19 cellular contexts compared by ENCODE assay signal in the genomic region with DNA sequence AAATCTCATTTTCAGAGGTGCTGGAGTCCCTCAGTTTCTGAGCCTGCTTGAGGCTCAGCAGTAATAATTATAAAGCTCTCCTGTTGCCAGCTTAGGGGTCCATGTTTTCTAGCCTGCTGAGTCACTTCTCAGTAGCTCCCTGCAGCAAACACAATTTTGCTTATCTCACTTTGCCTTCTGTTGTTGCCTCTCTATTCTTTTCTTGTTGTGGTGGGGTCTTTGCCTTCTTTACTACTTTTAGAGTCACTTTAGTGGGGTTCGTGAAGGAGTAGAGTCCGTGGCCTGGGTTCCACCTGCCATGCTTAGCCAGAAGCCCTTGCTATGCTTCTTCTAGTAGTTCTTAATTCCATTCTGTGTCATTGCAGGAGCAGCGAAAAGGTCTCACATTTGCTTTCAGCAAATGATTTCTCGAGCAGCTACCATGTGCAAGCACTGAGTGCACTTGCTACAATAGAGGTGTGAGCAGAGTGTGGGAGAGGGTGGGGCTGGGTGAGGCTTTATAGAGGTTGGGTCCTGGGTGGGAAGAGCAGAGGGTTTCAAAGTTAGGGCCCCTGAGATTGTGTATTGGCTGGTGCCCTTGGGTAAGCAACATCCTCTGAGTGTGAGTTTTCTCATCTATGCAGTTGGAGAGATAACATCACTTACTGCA.
DNase-seq lines count a peak whose midpoint lies in the region; ATAC-seq, FAIRE-seq and TF ChIP-seq lines count a peak whose summit lies in the region.
"Had no signal": no experiment of that assay in that cellular context is flagged by ENCODE, and none has a peak within 500 bp of the region (broad histone marks: within the 10 kb centered on the region; RNA-seq: fewer than 3 reads in every experiment).

No MANE protein-coding gene starts in this region.

- no peaks in the 10 kb centered on the region for H3K36me3 Mint-ChIP-seq in activated CD4-positive, alpha-beta T cell treated with anti-CD3 and anti-CD28 coated beads, Interleukin-2, amount 10 ng/mL, durations not matched to agents 7 days and 5 days (ENCODE audit: low read depth)

- no peak for DNase-seq in activated CD4-positive, alpha-beta T cell treated with anti-CD3 and anti-CD28 coated beads, Interleukin-2, amount 10 ng/mL, durations not matched to agents 7 days and 5 days
- no peak for DNase-seq in activated CD4-positive, alpha-beta T cell treated with anti-CD3 and anti-CD28 coated beads, Interleukin-2, amount 50 U/mL, for 4 hours
- DNase-seq in OCI-M2 (lab: John Stamatoyannopoulos, UW; ENCODE audit: unreplicated experiment) = peak; percentile 28
- DNase-seq in K562 (ENCODE audit: extremely low read depth in 1 of 4, low spot score in 3 of 4) = peak; percentile 64 to 74 (median 68)
- peak; percentile 28 for DNase-seq in posterior vena cava (ENCODE audit: low spot score)
- no peak for DNase-seq in stimulated activated CD4-positive, alpha-beta T cell treated with anti-CD3 and anti-CD28 coated beads, Interleukin-15, amount 100 ng/mL, for 24 hours
- no peak for DNase-seq in NK-92 treated with Interleukin-12 subunit alpha and Interleukin-12 subunit beta, amount 100 ng/mL, for 24 hours (lab: John Stamatoyannopoulos, UW)
- DNase-seq: C1 segment of cervical spinal cord; CD4-positive, alpha-beta T cell; COR-L47; DMS53; GF-D8; GM23248; H7; IMR-90 had no signal

- H2AFZ ChIP-seq in K562 (ENCODE audit: low read depth, low read length) = peak overlapping the region; percentile 65
- H2AFZ ChIP-seq: GM23248 had no signal

- no TSS peak for BruUV-seq in K562 (replicated peaks; lab: Mats Ljungman, UMichigan)

- H3K9me3 ChIP-seq in K562 (replicated peaks; ENCODE audit: control insufficient read depth, insufficient read depth, low read depth, low read length) = no peaks in the 10 kb centered on the region

- CTCF ChIA-PET in activated CD4-positive, alpha-beta T cell treated with anti-CD3 and anti-CD28 coated beads, Interleukin-2, amount 10 ng/mL, durations not matched to agents 7 days and 5 days (lab: Charles Lee) = interaction anchor here (0.6 kb wide), 1 partner anchor 41 kb away, joined by 3 read pairs; no protein-coding TSS in a partner anchor
- CTCF ChIA-PET in K562 (lab: Yijun Ruan, JAX; ENCODE audit: low intra/inter-chr PET ratio) = no interaction called here

- no peak for TF ChIP-seq CTCF in K562 (IDR thresholded peaks at IDR 0.05 in 2 of 3, conservative IDR thresholded peaks at IDR 0.05 in 1 of 3; ENCODE audit: insufficient read depth in 2 of 3, low read depth in 1 of 3, low read length in 3 of 3)

- H3K79me2 ChIP-seq in K562 (ENCODE audit: control insufficient read depth, insufficient read depth, low read length) = no peaks in the 10 kb centered on the region

- 2% methylated on average over 4 of the region's 4 CpGs for WGBS in K562 (ENCODE audit: insufficient coverage, low coverage, missing lambda C conversion rate)

- no peaks in the 10 kb centered on the region; the same call in 1 of the 3 replicates for H3K36me3 ChIP-seq in K562 (ENCODE audit: control insufficient read depth, insufficient read depth, low read length)

- no peaks in the 10 kb centered on the region for H3K9me3 Mint-ChIP-seq in activated CD4-positive, alpha-beta T cell treated with anti-CD3 and anti-CD28 coated beads, Interleukin-2, amount 10 ng/mL, durations not matched to agents 7 days and 5 days
- H3K9me3 Mint-ChIP-seq: CD4-positive, alpha-beta T cell had no signal

- peak overlapping the region; percentile 78 for H3K27ac Mint-ChIP-seq in activated CD4-positive, alpha-beta T cell treated with anti-CD3 and anti-CD28 coated beads, Interleukin-2, amount 10 ng/mL, durations not matched to agents 7 days and 5 days
- H3K27ac Mint-ChIP-seq: B cell; CD4-positive, alpha-beta T cell had no signal

- in situ Hi-C loops in K562 (cut with MboI) = no loop called here

- no peaks in the 10 kb centered on the region for H3K9me1 ChIP-seq in K562 (ENCODE audit: control insufficient read depth, insufficient read depth, low read length)

- H3K4me1 ChIP-seq in K562 (replicated peaks in 1 of 2; ENCODE audit: control insufficient read depth in 2 of 2, insufficient read depth in 2 of 2, low read length in 2 of 2) = peaks cover 33 to 66% of the 10 kb centered on the region in 2 experiments

- H3K27me3 ChIP-seq in K562 (ENCODE audit: control insufficient read depth in 2 of 2, insufficient read depth in 2 of 2, low read length in 2 of 2) = no peaks in the 10 kb centered on the region

- H3K27ac ChIP-seq in K562 (ENCODE audit: extremely low read depth, low read depth, low read length) = peak overlapping the region; percentile 88
- H3K27ac ChIP-seq: GM23248 had no signal

- peak; percentile 75 for ATAC-seq in K562
- ATAC-seq in HG02840 (IDR thresholded peaks at IDR 0.05; ENCODE audit: low FRiP score, unreplicated experiment) = no peak

- H3K4me1 Mint-ChIP-seq in activated CD4-positive, alpha-beta T cell treated with anti-CD3 and anti-CD28 coated beads, Interleukin-2, amount 10 ng/mL, durations not matched to agents 7 days and 5 days = peaks cover 9% of the 10 kb centered on the region
- H3K4me1 Mint-ChIP-seq: B cell had no signal

- intact Hi-C loops in K562 (cut with micrococcal nuclease) = no loop called here
- intact Hi-C loops in posterior vena cava (cut with DNase I) = no loop called here

- H3K27me3 Mint-ChIP-seq in activated CD4-positive, alpha-beta T cell treated with anti-CD3 and anti-CD28 coated beads, Interleukin-2, amount 10 ng/mL, durations not matched to agents 7 days and 5 days = no peaks in the 10 kb centered on the region
- H3K27me3 Mint-ChIP-seq: B cell; CD4-positive, alpha-beta T cell had no signal

- TF ChIP-seq EP300 in K562 (IDR thresholded peaks at IDR 0.05; ENCODE audit: low read length) = peak; percentile 70; the same call in 1 of the 2 replicates

- peak overlapping the region; percentile 64 for H3K4me2 ChIP-seq in K562 (ENCODE audit: insufficient read depth, low read length)

- H4K20me1 ChIP-seq in K562 (replicated peaks; ENCODE audit: control insufficient read depth, insufficient read depth, low read length) = no peaks in the 10 kb centered on the region

- TF ChIP-seq POLR2A in K562 (conservative IDR thresholded peaks at IDR 0.05) = no peak

- no peak overlapping the region for H3K4me3 ChIP-seq in K562
- H3K4me3 ChIP-seq: GM23248 had no signal

- FAIRE-seq in K562 (lab: Jason Lieb, UNC) = peak; percentile 97
- FAIRE-seq: A204.1, D721Med had no signal

- peak overlapping the region; percentile 49 to 80; a peak in 3 of 4 replicates for H3K9ac ChIP-seq in K562 (ENCODE audit: insufficient read depth in 1 of 2, low read depth in 2 of 2, low read length in 2 of 2)
- H3K9ac ChIP-seq: GM23248 had no signal

- H3K4me3 Mint-ChIP-seq in activated CD4-positive, alpha-beta T cell treated with anti-CD3 and anti-CD28 coated beads, Interleukin-2, amount 10 ng/mL, durations not matched to agents 7 days and 5 days = no peak overlapping the region
- H3K4me3 Mint-ChIP-seq: B cell; CD4-positive, alpha-beta T cell had no signal

- TF ChIP-seq RAD21 in K562 (CRISPR knock-in tag; conservative IDR thresholded peaks at IDR 0.05 in 1 of 2, IDR thresholded peaks at IDR 0.05 in 1 of 2) = no peak

- POLR2A ChIA-PET in activated CD4-positive, alpha-beta T cell treated with anti-CD3 and anti-CD28 coated beads, Interleukin-2, amount 10 ng/mL, durations not matched to agents 7 days and 5 days (lab: Charles Lee) = no interaction called here
- POLR2A ChIA-PET in K562 (lab: Yijun Ruan, JAX) = interaction anchor here (1.2 to 4.0 kb wide), 4 partner anchors 9 to 13 kb away, joined by 4 to 18 read pairs (median 9); no protein-coding TSS in a partner anchor

TF ChIP-seq in K562, 482 proteins besides CTCF, POLR2A, EP300 and RAD21 (continues in another document):
- TF ChIP-seq DMBX1 (CRISPR knock-in tag; IDR thresholded peaks at IDR 0.05; ENCODE audit: borderline replicate concordance) (no peak), CBFA2T2 (conservative IDR thresholded peaks at IDR 0.05) (peak; percentile 50), TOE1 (IDR thresholded peaks at IDR 0.05; ENCODE audit: borderline replicate concordance) (no peak), TOE1 (CRISPR knock-in tag; IDR thresholded peaks at IDR 0.05; ENCODE audit: borderline replicate concordance, low read depth) (no peak), HMG20A (CRISPR knock-in tag; conservative IDR thresholded peaks at IDR 0.05) (no peak), NFATC3 (IDR thresholded peaks at IDR 0.05) (0 out of 2 replicates have a peak, but pooled peaks have one; percentile 37), OTX1 (CRISPR knock-in tag; IDR thresholded peaks at IDR 0.05) (no peak), YY1 (IDR thresholded peaks at IDR 0.05; ENCODE audit: borderline replicate concordance in 1 of 3, control insufficient read depth in 1 of 3, extremely low read depth in 1 of 3, insufficient read depth in 3 of 3, insufficient read length in 1 of 3, insufficient replicate concordance in 2 of 3, low read depth in 1 of 3, low read length in 2 of 3) (peak in 1 of 3 experiments; percentile 67), LEF1 (IDR thresholded peaks at IDR 0.05) (peak; percentile 84; the same call in 1 of the 2 replicates), PRPF4 (IDR thresholded peaks at IDR 0.05; ENCODE audit: insufficient read depth, low read depth, low read length, poor library complexity, severe bottlenecking) (no peak)
- TF ChIP-seq, protein P1, sequence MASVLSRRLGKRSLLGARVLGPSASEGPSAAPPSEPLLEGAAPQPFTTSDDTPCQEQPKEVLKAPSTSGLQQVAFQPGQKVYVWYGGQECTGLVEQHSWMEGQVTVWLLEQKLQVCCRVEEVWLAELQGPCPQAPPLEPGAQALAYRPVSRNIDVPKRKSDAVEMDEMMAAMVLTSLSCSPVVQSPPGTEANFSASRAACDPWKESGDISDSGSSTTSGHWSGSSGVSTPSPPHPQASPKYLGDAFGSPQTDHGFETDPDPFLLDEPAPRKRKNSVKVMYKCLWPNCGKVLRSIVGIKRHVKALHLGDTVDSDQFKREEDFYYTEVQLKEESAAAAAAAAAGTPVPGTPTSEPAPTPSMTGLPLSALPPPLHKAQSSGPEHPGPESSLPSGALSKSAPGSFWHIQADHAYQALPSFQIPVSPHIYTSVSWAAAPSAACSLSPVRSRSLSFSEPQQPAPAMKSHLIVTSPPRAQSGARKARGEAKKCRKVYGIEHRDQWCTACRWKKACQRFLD (CRISPR knock-in tag; IDR thresholded peaks at IDR 0.05) = no peak
- TF ChIP-seq, protein P2, sequence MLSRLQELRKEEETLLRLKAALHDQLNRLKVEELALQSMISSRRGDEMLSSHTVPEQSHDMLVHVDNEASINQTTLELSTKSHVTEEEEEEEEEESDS (CRISPR knock-in tag; IDR thresholded peaks at IDR 0.05) = no peak
- TF ChIP-seq, protein P3, sequence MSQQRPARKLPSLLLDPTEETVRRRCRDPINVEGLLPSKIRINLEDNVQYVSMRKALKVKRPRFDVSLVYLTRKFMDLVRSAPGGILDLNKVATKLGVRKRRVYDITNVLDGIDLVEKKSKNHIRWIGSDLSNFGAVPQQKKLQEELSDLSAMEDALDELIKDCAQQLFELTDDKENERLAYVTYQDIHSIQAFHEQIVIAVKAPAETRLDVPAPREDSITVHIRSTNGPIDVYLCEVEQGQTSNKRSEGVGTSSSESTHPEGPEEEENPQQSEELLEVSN (IDR thresholded peaks at IDR 0.05; ENCODE audit: borderline replicate concordance in 1 of 2, extremely low read depth in 1 of 2, insufficient read depth in 1 of 2, insufficient read length in 1 of 2, low read depth in 1 of 2, low read length in 1 of 2, poor library complexity in 1 of 2, severe bottlenecking in 1 of 2) = peak in 1 of 2 experiments; percentile 68

Comparison
In these comparisons a context has a peak if more than half of its experiments do, and no peak if none do; other contexts are left out.
1. DNase-seq: peak in OCI-M2 (single experiment), K562 (4 of 4) and posterior vena cava (single experiment); none in activated CD4-positive, alpha-beta T cell treated with anti-CD3 and anti-CD28 coated beads, Interleukin-2, amount 10 ng/mL, durations not matched to agents 7 days and 5 days (single experiment), activated CD4-positive, alpha-beta T cell treated with anti-CD3 and anti-CD28 coated beads, Interleukin-2, amount 50 U/mL, for 4 hours (0 of 2), stimulated activated CD4-positive, alpha-beta T cell treated with anti-CD3 and anti-CD28 coated beads, Interleukin-15, amount 100 ng/mL, for 24 hours (single experiment) and NK-92 treated with Interleukin-12 subunit alpha and Interleukin-12 subunit beta, amount 100 ng/mL, for 24 hours (single experiment).